ENCODE assay signal across 15 cellular contexts in the genomic region with DNA sequence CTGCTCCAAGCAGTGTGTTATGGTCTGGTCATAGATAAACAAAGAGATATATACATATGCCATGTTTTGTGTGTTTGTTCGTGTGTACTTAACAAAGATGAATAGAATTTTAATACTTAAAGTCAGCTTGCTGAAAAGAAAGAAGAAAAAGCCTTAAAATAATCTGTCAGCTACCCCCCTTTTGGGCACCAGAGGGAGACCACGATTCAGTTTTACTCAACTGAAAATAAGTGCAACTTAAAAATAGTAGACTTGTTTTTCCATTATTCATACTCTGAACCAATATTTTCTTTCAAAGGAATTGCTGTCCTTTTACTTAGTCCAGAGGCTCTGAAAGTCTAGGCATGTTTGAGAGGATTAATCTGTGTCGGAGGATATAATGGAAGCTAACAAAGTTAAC.
DNase-seq lines count a peak whose midpoint lies in the region; ATAC-seq, FAIRE-seq and TF ChIP-seq lines count a peak whose summit lies in the region.
"Had no signal": no experiment of that assay in that cellular context is flagged by ENCODE, and none has a peak within 500 bp of the region (broad histone marks: within the 10 kb centered on the region; RNA-seq: fewer than 3 reads in every experiment).

No MANE protein-coding gene starts in this region.

- no peak overlapping the region for H3K4me3 ChIP-seq in BE2C (ENCODE audit: low read depth, low read length)
- H3K4me3 ChIP-seq: MG63 had no signal

- no peaks in the 10 kb centered on the region for H3K9me3 ChIP-seq in BE2C
- H3K9me3 ChIP-seq: MG63 had no signal

- peak; percentile 47 for TF ChIP-seq CTCF in BE2C (IDR thresholded peaks at IDR 0.05; ENCODE audit: low read depth, low read length)

- no peaks in the 10 kb centered on the region for H3K4me1 ChIP-seq in BE2C

- FAIRE-seq in GM19239 (lab: Jason Lieb, UNC): peak; percentile 93

- no peak for ATAC-seq in HG02852 (IDR thresholded peaks at IDR 0.05; ENCODE audit: unreplicated experiment)
- ATAC-seq in GM18519 (IDR thresholded peaks at IDR 0.05; ENCODE audit: low FRiP score, unreplicated experiment): no peak
- ATAC-seq: activated T-helper 17 cell treated with anti-CD3 and anti-CD28 coated beads, Interleukin-2, amount 50 U/mL, for 72 hours; CD8-positive, alpha-beta T cell had no signal

- no peaks in the 10 kb centered on the region for H3K36me3 ChIP-seq in BE2C
- H3K36me3 ChIP-seq: MG63 had no signal

- DNase-seq in BE2C (no peak), GM19239 (ENCODE audit: insufficient read length, low spot score) (no peak), NCI-H69 (lab: John Stamatoyannopoulos, UW) (peak; percentile 43), fibroblast of peridontal ligament (ENCODE audit: extremely low read depth) (peak; percentile 1), midbrain (lab: John Stamatoyannopoulos, UW) (no peak)
- DNase-seq in effector CD4-positive, alpha-beta T cell: no peak
- DNase-seq: activated CD4-positive, CD25-positive, alpha-beta regulatory T cell treated with anti-CD3 and anti-CD28 coated beads, Interleukin-2, amount 50 U/mL, for 72 hours; CD8-positive, alpha-beta T cell; cerebellar nuclear complex; glutamatergic neuron; mesenchymal stem cell; MG63 had no signal

- H3K27me3 ChIP-seq in BE2C: no peaks in the 10 kb centered on the region
- H3K27me3 ChIP-seq: MG63 had no signal

Comparison
In these comparisons a context has a peak if more than half of its experiments do, and no peak if none do; other contexts are left out.
1. DNase-seq: peak in NCI-H69 (single experiment) and fibroblast of peridontal ligament (single experiment); none in BE2C (single experiment), GM19239 (single experiment), effector CD4-positive, alpha-beta T cell (single experiment) and midbrain (single experiment).